In genomic region chr16:3952342-3953131, GRCh38 we compare ENCODE assay signal across 10 cellular contexts.
DNase-seq lines count a peak whose midpoint lies in the region; ATAC-seq and TF ChIP-seq lines count a peak whose summit lies in the region.
"Had no signal": no experiment of that assay in that cellular context is flagged by ENCODE, and none has a peak within 500 bp of the region (broad histone marks: within the 10 kb centered on the region; RNA-seq: fewer than 3 reads in every experiment).

No MANE protein-coding gene starts in this region.

- BruUV-seq in Panc1 (replicated peaks; lab: Mats Ljungman, UMichigan) = no TSS peak

- H3K36me3 ChIP-seq in Panc1 (ENCODE audit: control insufficient read depth, insufficient read depth, low read length) (no peaks in the 10 kb centered on the region), osteoblast (ENCODE audit: insufficient read depth, low read length) (no peaks in the 10 kb centered on the region)

- H3K4me3 ChIP-seq in Panc1 (ENCODE audit: low read depth in 2 of 2, low read length in 2 of 2) (no peak overlapping the region), osteoblast (ENCODE audit: insufficient read depth, low read length) (peak overlapping the region; percentile 49)

- no peaks in the 10 kb centered on the region for H3K79me2 ChIP-seq in osteoblast (ENCODE audit: insufficient read depth, low read length)

- CTCF ChIA-PET in Panc1 (lab: Charles Lee) = no interaction called here
- CTCF ChIA-PET in activated naive CD4-positive, alpha-beta T cell treated with anti-CD3 and anti-CD28 coated beads, Interleukin-2, amount 10 ng/mL, durations not matched to agents 7 days and 5 days (lab: Charles Lee) = no interaction called here

- TF ChIP-seq CTCF in Panc1 (IDR thresholded peaks at IDR 0.05) (no peak), osteoblast (IDR thresholded peaks at IDR 0.05; ENCODE audit: extremely low read depth, low read depth, low read length) (no peak)

- peak overlapping the region; percentile 61 for H2AFZ ChIP-seq in osteoblast (ENCODE audit: low read length)

- H3K27me3 ChIP-seq in Panc1 (ENCODE audit: control insufficient read depth, insufficient read depth, low read length) (no peaks in the 10 kb centered on the region), osteoblast (ENCODE audit: insufficient read depth, low read length) (peaks cover 2% of the 10 kb centered on the region)

- H3K27ac Mint-ChIP-seq in activated naive CD4-positive, alpha-beta T cell treated with anti-CD3 and anti-CD28 coated beads, Interleukin-2, amount 10 ng/mL, durations not matched to agents 7 days and 5 days = no peak overlapping the region
- H3K27ac Mint-ChIP-seq in activated T-helper 17 cell treated with anti-CD3 and anti-CD28 coated beads, Interleukin-2, amount 50 U/mL, for 72 hours = no peak overlapping the region

- peak; percentile 73 for DNase-seq in AG20443 (ENCODE audit: low spot score)
- no peak for DNase-seq in Panc1 (ENCODE audit: low read depth, low spot score)
- peak; percentile 87 for DNase-seq in fibroblast of the conjunctiva (ENCODE audit: low read depth)
- DNase-seq in osteoblast (ENCODE audit: insufficient read length, low spot score, missing footprints) = peak; percentile 95
- DNase-seq in activated naive CD4-positive, alpha-beta T cell treated with anti-CD3 and anti-CD28 coated beads, Interleukin-2, amount 10 ng/mL, durations not matched to agents 7 days and 5 days = no peak
- DNase-seq in T-helper 9 cell = no peak
- DNase-seq: activated CD4-positive, CD25-positive, alpha-beta regulatory T cell treated with anti-CD3 and anti-CD28 coated beads, Interleukin-2, amount 50 U/mL, for 72 hours; nephron progenitor cell had no signal

- peak; percentile 64 for ATAC-seq in Panc1
- no peak for ATAC-seq in activated T-helper 17 cell treated with anti-CD3 and anti-CD28 coated beads, Interleukin-2, amount 50 U/mL, for 72 hours (replicated peaks)
- no peak for ATAC-seq in HG02678 (IDR thresholded peaks at IDR 0.05; ENCODE audit: unreplicated experiment)

- peaks cover 75% of the 10 kb centered on the region for H3K27me3 Mint-ChIP-seq in activated naive CD4-positive, alpha-beta T cell treated with anti-CD3 and anti-CD28 coated beads, Interleukin-2, amount 10 ng/mL, durations not matched to agents 7 days and 5 days
- peaks cover 14% of the 10 kb centered on the region for H3K27me3 Mint-ChIP-seq in activated T-helper 17 cell treated with anti-CD3 and anti-CD28 coated beads, Interleukin-2, amount 50 U/mL, for 72 hours

- in situ Hi-C loops in Panc1 (cut with HindIII; ENCODE audit: low pct_unique_long_range_greater_than_20kb, low sequenced_read_pairs) = no loop called here

- POLR2A ChIA-PET in Panc1 (lab: Charles Lee) = no interaction called here

- intact Hi-C loops in Panc1 (cut with micrococcal nuclease; ENCODE audit: unreplicated experiment) = no loop called here

- H3K27ac ChIP-seq in Panc1 (ENCODE audit: low read length) (no peak overlapping the region), osteoblast (ENCODE audit: low read depth, low read length) (peak overlapping the region; percentile 96)

- no peak overlapping the region for H3K4me3 Mint-ChIP-seq in activated naive CD4-positive, alpha-beta T cell treated with anti-CD3 and anti-CD28 coated beads, Interleukin-2, amount 10 ng/mL, durations not matched to agents 7 days and 5 days
- H3K4me3 Mint-ChIP-seq in activated T-helper 17 cell treated with anti-CD3 and anti-CD28 coated beads, Interleukin-2, amount 50 U/mL, for 72 hours = no peak overlapping the region
- H3K4me3 Mint-ChIP-seq: nephron progenitor cell had no signal

- H3K36me3 Mint-ChIP-seq in activated naive CD4-positive, alpha-beta T cell treated with anti-CD3 and anti-CD28 coated beads, Interleukin-2, amount 10 ng/mL, durations not matched to agents 7 days and 5 days = no peaks in the 10 kb centered on the region
- H3K36me3 Mint-ChIP-seq in activated T-helper 17 cell treated with anti-CD3 and anti-CD28 coated beads, Interleukin-2, amount 50 U/mL, for 72 hours (ENCODE audit: low read depth) = no peaks in the 10 kb centered on the region

- no peaks in the 10 kb centered on the region for H4K20me1 ChIP-seq in osteoblast (ENCODE audit: insufficient read depth, low read length)

- H3K4me1 ChIP-seq in Panc1 (ENCODE audit: control insufficient read depth, insufficient read depth, low read length) (peaks cover 5% of the 10 kb centered on the region), osteoblast (ENCODE audit: insufficient read depth, low read length) (peaks cover 29% of the 10 kb centered on the region)

- H3K9me3 Mint-ChIP-seq in activated naive CD4-positive, alpha-beta T cell treated with anti-CD3 and anti-CD28 coated beads, Interleukin-2, amount 10 ng/mL, durations not matched to agents 7 days and 5 days = no peaks in the 10 kb centered on the region
- no peaks in the 10 kb centered on the region for H3K9me3 Mint-ChIP-seq in activated T-helper 17 cell treated with anti-CD3 and anti-CD28 coated beads, Interleukin-2, amount 50 U/mL, for 72 hours
- H3K9me3 Mint-ChIP-seq: nephron progenitor cell had no signal

- peak overlapping the region; percentile 80 for H3K4me2 ChIP-seq in osteoblast (ENCODE audit: insufficient read depth, low read length)

- peaks cover 7% of the 10 kb centered on the region for H3K4me1 Mint-ChIP-seq in activated naive CD4-positive, alpha-beta T cell treated with anti-CD3 and anti-CD28 coated beads, Interleukin-2, amount 10 ng/mL, durations not matched to agents 7 days and 5 days
- H3K4me1 Mint-ChIP-seq in activated T-helper 17 cell treated with anti-CD3 and anti-CD28 coated beads, Interleukin-2, amount 50 U/mL, for 72 hours = no peaks in the 10 kb centered on the region

- H3K9me3 ChIP-seq in Panc1 (ENCODE audit: control insufficient read depth, insufficient read depth, low read depth, low read length) = no peaks in the 10 kb centered on the region
- H3K9me3 ChIP-seq in osteoblast (ENCODE audit: low read depth, low read length) = no peaks in the 10 kb centered on the region

Comparison
In these comparisons a context has a peak if more than half of its experiments do, and no peak if none do; other contexts are left out.
1. DNase-seq: peak in AG20443 (single experiment), fibroblast of the conjunctiva (single experiment) and osteoblast (single experiment); none in Panc1 (single experiment), activated naive CD4-positive, alpha-beta T cell treated with anti-CD3 and anti-CD28 coated beads, Interleukin-2, amount 10 ng/mL, durations not matched to agents 7 days and 5 days (single experiment) and T-helper 9 cell (single experiment).